ENCODE assay signal across 29 cellular contexts in the genomic region with DNA sequence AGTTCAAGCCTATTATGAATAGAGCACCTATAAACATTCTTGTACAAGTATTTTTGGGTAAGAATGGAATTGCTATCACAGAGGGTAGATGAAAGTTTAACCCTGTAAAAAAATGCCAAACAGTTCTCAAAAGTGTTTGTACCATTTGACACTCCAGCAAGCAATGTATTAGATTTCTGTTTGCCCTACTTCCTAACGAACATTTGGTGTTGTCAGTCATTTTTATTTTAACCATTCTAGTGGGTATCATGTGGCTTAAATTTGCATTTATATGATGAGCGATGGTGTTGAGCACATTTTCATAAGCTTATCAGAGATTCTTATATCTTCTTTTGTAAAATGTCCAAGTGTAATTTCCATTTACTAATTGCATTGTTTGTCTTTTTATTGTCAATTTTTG.
"Had no signal": no experiment of that assay in that cellular context is flagged by ENCODE, and none has a peak within 500 bp of the region (broad histone marks: within the 10 kb centered on the region; RNA-seq: fewer than 3 reads in every experiment).

No MANE protein-coding gene starts in this region.

- ATAC-seq: activated CD8-positive, alpha-beta memory T cell treated with anti-CD3 and anti-CD28 coated beads, Interleukin-2, amount 10 ng/mL, durations not matched to agents 7 days and 5 days; activated CD8-positive, alpha-beta T cell treated with anti-CD3 and anti-CD28 coated beads, Interleukin-2, amount 10 ng/mL, durations not matched to agents 7 days and 5 days; activated naive CD8-positive, alpha-beta T cell treated with anti-CD3 and anti-CD28 coated beads, Interleukin-2, amount 50 U/mL, for 24 hours had no signal

- H3K9me3 ChIP-seq: ascending aorta had no signal

- H3K4me3 ChIP-seq: ascending aorta, cardiac muscle cell had no signal

- DNase-seq: activated B cell treated with CpG ODN at 0.5 μM for 24 hours; activated CD4-positive, alpha-beta memory T cell treated with anti-CD3 and anti-CD28 coated beads for 36 hours; activated CD4-positive, alpha-beta T cell treated with anti-CD3 and anti-CD28 coated beads for 4 hours; activated CD4-positive, alpha-beta T cell treated with anti-CD3 and anti-CD28 coated beads, Interleukin-2, amount 10 ng/mL, durations not matched to agents 24 days and 14 days; activated CD4-positive, alpha-beta T cell treated with anti-CD3 and anti-CD28 coated beads, Interleukin-2, amount 50 U/mL, for 1 hour; activated CD4-positive, alpha-beta T cell treated with anti-CD3 and anti-CD28 coated beads, Interleukin-2, amount 50 U/mL, for 4 hours; activated CD4-positive, CD25-positive, alpha-beta regulatory T cell treated with anti-CD3 and anti-CD28 coated beads, Interleukin-2, amount 50 U/mL, for 72 hours; activated CD8-positive, alpha-beta memory T cell treated with anti-CD3 and anti-CD28 coated beads for 24 hours; activated CD8-positive, alpha-beta memory T cell treated with anti-CD3 and anti-CD28 coated beads, Interleukin-2, amount 10 ng/mL, durations not matched to agents 7 days and 5 days; activated CD8-positive, alpha-beta memory T cell treated with anti-CD3 and anti-CD28 coated beads, Interleukin-2, amount 50 U/mL, for 48 hours; activated CD8-positive, alpha-beta T cell treated with anti-CD3 and anti-CD28 coated beads, Interleukin-2, amount 10 ng/mL, durations not matched to agents 7 days and 5 days; activated effector memory CD4-positive, alpha-beta T cell treated with Interleukin-2 at 50 U/mL for 16 hours; activated gamma-delta T cell; activated naive CD4-positive, alpha-beta T cell treated with anti-CD3 and anti-CD28 coated beads, Interleukin-2, amount 10 ng/mL, durations not matched to agents 7 days and 5 days; activated naive CD4-positive, alpha-beta T cell treated with Interleukin-2 at 50 U/mL for 16 hours; activated naive CD8-positive, alpha-beta T cell treated with anti-CD3 and anti-CD28 coated beads, Interleukin-2, amount 10 ng/mL, durations not matched to agents 7 days and 5 days; activated naive CD8-positive, alpha-beta T cell treated with anti-CD3 and anti-CD28 coated beads, Interleukin-2, amount 50 U/mL, for 24 hours; activated T-cell treated with anti-CD3 and anti-CD28 coated beads, Interleukin-2, amount 50 U/mL, for 24 hours; activated T-cell treated with anti-CD3 and anti-CD28 coated beads, Interleukin-2, amount 50 U/mL, for 48 hours; amygdala; anterior cingulate cortex; caudate nucleus; cerebellar nuclear complex; T-helper 1 cell; T-helper 2 cell; T-helper 9 cell had no signal

- H3K36me3 ChIP-seq: ascending aorta, cardiac muscle cell had no signal

- H3K27ac ChIP-seq: ascending aorta, cardiac muscle cell, VCaP had no signal

- H3K27me3 ChIP-seq: ascending aorta, cardiac muscle cell had no signal

- H3K4me1 ChIP-seq: ascending aorta had no signal
